ENCODE assay signal across 1 cellular context in genomic region chr4:48504352-48504751, GRCh38.
TF ChIP-seq lines count a peak whose summit lies in the region.

No MANE protein-coding gene starts in this region.

TF ChIP-seq in SK-N-SH treated with all-trans-retinoic acid at 6 μM for 48 hours, 23 proteins besides CTCF, POLR2A, EP300 and RAD21 (continued from another document):
- TF ChIP-seq ISL1 (CRISPR knock-in tag; IDR thresholded peaks at IDR 0.05), result no peak
- no peak for TF ChIP-seq SNAI2 (CRISPR knock-in tag; IDR thresholded peaks at IDR 0.05)
- TF ChIP-seq TSHZ2 (CRISPR knock-in tag; IDR thresholded peaks at IDR 0.05), result no peak
- no peak for TF ChIP-seq ZNF8 (CRISPR knock-in tag; IDR thresholded peaks at IDR 0.05)
- TF ChIP-seq ZNF70 (CRISPR knock-in tag; IDR thresholded peaks at IDR 0.05), result no peak
- TF ChIP-seq ZNF565 (CRISPR knock-in tag; conservative IDR thresholded peaks at IDR 0.05; ENCODE audit: low read depth), result no peak
- no peak for TF ChIP-seq OSR1 (CRISPR knock-in tag; IDR thresholded peaks at IDR 0.05)
